ENCODE assay signal across 11 cellular contexts in the genomic region with DNA sequence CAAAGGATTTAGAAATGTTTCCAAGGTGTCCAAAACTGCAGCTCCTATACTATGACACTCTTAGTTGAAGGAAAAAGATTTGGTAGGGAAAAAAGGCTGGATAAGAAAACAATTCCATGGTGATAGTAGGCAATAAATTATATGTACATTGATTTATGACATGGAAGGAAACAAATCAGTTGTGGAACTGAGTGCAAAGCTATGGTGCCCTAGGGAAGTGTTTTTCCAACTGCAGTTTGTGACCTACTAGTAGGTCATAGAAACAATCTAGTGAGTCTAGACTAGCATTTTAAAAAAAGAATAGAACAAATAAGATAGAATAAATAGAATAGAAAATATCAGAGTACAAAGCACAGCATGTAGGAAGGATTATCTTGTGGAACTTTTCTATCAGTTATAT.
"Had no signal": no experiment of that assay in that cellular context is flagged by ENCODE, and none has a peak within 500 bp of the region (broad histone marks: within the 10 kb centered on the region; RNA-seq: fewer than 3 reads in every experiment).

No MANE protein-coding gene starts in this region.

- ATAC-seq: GM23338, HCT116 had no signal

- H3K9me3 ChIP-seq: HAP-1 had no signal

- H3K4me3 Mint-ChIP-seq: GM23338, H9, HFFc6 had no signal

- FAIRE-seq: H1, H54 had no signal

- H3K4me2 ChIP-seq: GM23338 had no signal

- DNase-seq: GM23248, GOT3, H7, H9, HCEC 1CT, HFFc6 had no signal

- H3K9ac ChIP-seq: GM23248 had no signal

- H3K4me3 ChIP-seq: GM23248, GM23338, HAP-1 had no signal

- H3K4me1 ChIP-seq: HAP-1 had no signal

- H3K27ac Mint-ChIP-seq: GM23338, H9, HFFc6 had no signal

- H3K9me3 Mint-ChIP-seq: HFFc6 had no signal

- H2AFZ ChIP-seq: GM23248, GM23338 had no signal

- H3K27ac ChIP-seq: GM23248 had no signal

- H3K36me3 ChIP-seq: HAP-1 had no signal

- H3K4me1 Mint-ChIP-seq: GM23338, H9 had no signal
